In genomic region chr19:4360641-4361151, GRCh38 we compare ENCODE assay signal across 2 cellular contexts.
A peak's percentile ranks its signal among the peaks of the same experiment; 100 is the strongest.
TF ChIP-seq lines count a peak whose summit lies in the region.

No MANE protein-coding gene starts in this region.

TF ChIP-seq in HCT116, 20 proteins besides CTCF, POLR2A, EP300 and RAD21:
- TF ChIP-seq, protein P1, sequence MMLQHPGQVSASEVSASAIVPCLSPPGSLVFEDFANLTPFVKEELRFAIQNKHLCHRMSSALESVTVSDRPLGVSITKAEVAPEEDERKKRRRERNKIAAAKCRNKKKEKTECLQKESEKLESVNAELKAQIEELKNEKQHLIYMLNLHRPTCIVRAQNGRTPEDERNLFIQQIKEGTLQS (IDR thresholded peaks at IDR 0.05): no peak
- no peak for TF ChIP-seq MAX (IDR thresholded peaks at IDR 0.05)
- TF ChIP-seq SRF (IDR thresholded peaks at IDR 0.05; ENCODE audit: low read depth): no peak
- TF ChIP-seq EZH2phosphoT487 (IDR thresholded peaks at IDR 0.05; ENCODE audit: borderline replicate concordance): no peak
- no peak for TF ChIP-seq TCF7L2 (IDR thresholded peaks at IDR 0.05; ENCODE audit: borderline replicate concordance, extremely low read depth, insufficient read depth, insufficient read length)
- TF ChIP-seq CEBPB (IDR thresholded peaks at IDR 0.05; ENCODE audit: low read depth): no peak
- no peak for TF ChIP-seq ZFX (IDR thresholded peaks at IDR 0.05)

TF ChIP-seq in K562, 482 proteins besides CTCF, POLR2A, EP300 and RAD21:
- no peak for TF ChIP-seq POLR2AphosphoS5 (IDR thresholded peaks at IDR 0.05; ENCODE audit: control insufficient read depth, insufficient read depth, low read depth, low read length)
- no peak for TF ChIP-seq ZC3H4 (CRISPR knock-in tag; IDR thresholded peaks at IDR 0.05; ENCODE audit: borderline replicate concordance)
- no peak for TF ChIP-seq ZNF165 (CRISPR knock-in tag; IDR thresholded peaks at IDR 0.05; ENCODE audit: borderline replicate concordance)
- no peak for TF ChIP-seq FOXA1 (IDR thresholded peaks at IDR 0.05; ENCODE audit: borderline replicate concordance)
- TF ChIP-seq, protein P2, sequence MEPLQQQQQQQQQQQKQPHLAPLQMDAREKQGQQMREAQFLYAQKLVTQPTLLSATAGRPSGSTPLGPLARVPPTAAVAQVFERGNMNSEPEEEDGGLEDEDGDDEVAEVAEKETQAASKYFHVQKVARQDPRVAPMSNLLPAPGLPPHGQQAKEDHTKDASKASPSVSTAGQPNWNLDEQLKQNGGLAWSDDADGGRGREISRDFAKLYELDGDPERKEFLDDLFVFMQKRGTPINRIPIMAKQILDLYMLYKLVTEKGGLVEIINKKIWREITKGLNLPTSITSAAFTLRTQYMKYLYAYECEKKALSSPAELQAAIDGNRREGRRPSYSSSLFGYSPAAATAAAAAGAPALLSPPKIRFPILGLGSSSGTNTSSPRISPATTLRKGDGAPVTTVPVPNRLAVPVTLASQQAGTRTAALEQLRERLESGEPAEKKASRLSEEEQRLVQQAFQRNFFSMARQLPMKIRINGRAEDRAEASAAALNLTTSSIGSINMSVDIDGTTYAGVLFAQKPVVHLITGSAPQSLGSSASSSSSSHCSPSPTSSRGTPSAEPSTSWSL (CRISPR knock-in tag; IDR thresholded peaks at IDR 0.05; ENCODE audit: borderline replicate concordance): no peak
- no peak for TF ChIP-seq CCAR2 (IDR thresholded peaks at IDR 0.05; ENCODE audit: low read depth, low read length)
- TF ChIP-seq, protein P3, sequence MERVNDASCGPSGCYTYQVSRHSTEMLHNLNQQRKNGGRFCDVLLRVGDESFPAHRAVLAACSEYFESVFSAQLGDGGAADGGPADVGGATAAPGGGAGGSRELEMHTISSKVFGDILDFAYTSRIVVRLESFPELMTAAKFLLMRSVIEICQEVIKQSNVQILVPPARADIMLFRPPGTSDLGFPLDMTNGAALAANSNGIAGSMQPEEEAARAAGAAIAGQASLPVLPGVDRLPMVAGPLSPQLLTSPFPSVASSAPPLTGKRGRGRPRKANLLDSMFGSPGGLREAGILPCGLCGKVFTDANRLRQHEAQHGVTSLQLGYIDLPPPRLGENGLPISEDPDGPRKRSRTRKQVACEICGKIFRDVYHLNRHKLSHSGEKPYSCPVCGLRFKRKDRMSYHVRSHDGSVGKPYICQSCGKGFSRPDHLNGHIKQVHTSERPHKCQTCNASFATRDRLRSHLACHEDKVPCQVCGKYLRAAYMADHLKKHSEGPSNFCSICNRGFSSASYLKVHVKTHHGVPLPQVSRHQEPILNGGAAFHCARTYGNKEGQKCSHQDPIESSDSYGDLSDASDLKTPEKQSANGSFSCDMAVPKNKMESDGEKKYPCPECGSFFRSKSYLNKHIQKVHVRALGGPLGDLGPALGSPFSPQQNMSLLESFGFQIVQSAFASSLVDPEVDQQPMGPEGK (CRISPR knock-in tag; IDR thresholded peaks at IDR 0.05; ENCODE audit: borderline replicate concordance): no peak
- TF ChIP-seq E4F1 (CRISPR knock-in tag; IDR thresholded peaks at IDR 0.05; ENCODE audit: borderline replicate concordance): no peak
- peak; percentile 40; the same call in 1 of the 2 replicates for TF ChIP-seq SUPT5H (IDR thresholded peaks at IDR 0.05)
- no peak for TF ChIP-seq ZNF263 (CRISPR knock-in tag; IDR thresholded peaks at IDR 0.05; ENCODE audit: borderline replicate concordance)
- TF ChIP-seq TBP (optimal IDR thresholded peaks at IDR 0.05; ENCODE audit: low read depth, low read length): no peak
- TF ChIP-seq HES1 (IDR thresholded peaks at IDR 0.05; ENCODE audit: low read depth): no peak
- TF ChIP-seq, protein P4, sequence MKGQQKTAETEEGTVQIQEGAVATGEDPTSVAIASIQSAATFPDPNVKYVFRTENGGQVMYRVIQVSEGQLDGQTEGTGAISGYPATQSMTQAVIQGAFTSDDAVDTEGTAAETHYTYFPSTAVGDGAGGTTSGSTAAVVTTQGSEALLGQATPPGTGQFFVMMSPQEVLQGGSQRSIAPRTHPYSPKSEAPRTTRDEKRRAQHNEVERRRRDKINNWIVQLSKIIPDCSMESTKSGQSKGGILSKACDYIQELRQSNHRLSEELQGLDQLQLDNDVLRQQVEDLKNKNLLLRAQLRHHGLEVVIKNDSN (CRISPR knock-in tag; IDR thresholded peaks at IDR 0.05): no peak
- 0 out of 2 replicates have a peak, but pooled peaks have one; percentile 34 for TF ChIP-seq PTBP1 (IDR thresholded peaks at IDR 0.05; ENCODE audit: low read depth, low read length)
- TF ChIP-seq MLX (CRISPR knock-in tag; conservative IDR thresholded peaks at IDR 0.05): no peak
- peak; percentile 36 for TF ChIP-seq RBFOX2 (IDR thresholded peaks at IDR 0.05; ENCODE audit: low read depth, low read length)
- no peak for TF ChIP-seq SAP30 (IDR thresholded peaks at IDR 0.05; ENCODE audit: borderline replicate concordance, insufficient read depth, low read depth, low read length, poor library complexity, severe bottlenecking)
- no peak for TF ChIP-seq FIP1L1 (IDR thresholded peaks at IDR 0.05; ENCODE audit: low read depth, low read length, poor library complexity, severe bottlenecking)
- TF ChIP-seq CREM (IDR thresholded peaks at IDR 0.05; ENCODE audit: low read depth): no peak
- peak; percentile 68 for TF ChIP-seq POLR2G (IDR thresholded peaks at IDR 0.05; ENCODE audit: low read depth, low read length)
- no peak for TF ChIP-seq SIN3B (IDR thresholded peaks at IDR 0.05; ENCODE audit: low read depth)
- TF ChIP-seq ZKSCAN8 (CRISPR knock-in tag; IDR thresholded peaks at IDR 0.05): no peak
